Comparison of ENCODE assay signal across 18 cellular contexts in the genomic region with DNA sequence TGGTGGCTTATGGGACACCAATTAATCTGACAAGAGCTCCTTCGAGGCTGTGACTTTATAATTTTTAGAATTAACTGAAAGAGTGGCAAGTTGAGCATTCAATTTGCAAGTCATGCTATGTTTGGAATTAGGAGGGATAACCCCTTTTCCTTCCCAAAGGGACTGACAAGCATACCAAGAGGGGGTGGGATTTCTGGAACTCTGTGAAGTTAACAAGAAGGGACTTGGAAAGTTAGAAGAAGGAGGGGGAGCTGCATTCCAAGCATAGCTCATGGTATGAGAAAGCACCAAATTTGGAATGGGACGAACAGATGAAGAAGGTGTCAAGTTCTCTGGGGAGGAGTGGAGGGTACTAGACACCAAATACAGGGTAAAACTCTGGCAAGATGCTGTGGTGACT. TPM values are rescaled to one million over a fixed set of nuclear protein-coding genes. Genes with fewer than 3 reads are reported as not detected.
DNase-seq lines count a peak whose midpoint lies in the region; ATAC-seq and TF ChIP-seq lines count a peak whose summit lies in the region.
"Had no signal": no experiment of that assay in that cellular context is flagged by ENCODE, and none has a peak within 500 bp of the region (broad histone marks: within the 10 kb centered on the region; RNA-seq: fewer than 3 reads in every experiment).

No MANE protein-coding gene starts in this region.

- H3K4me3 Mint-ChIP-seq in activated naive CD8-positive, alpha-beta T cell treated with anti-CD3 and anti-CD28 coated beads for 36 hours = no peak overlapping the region
- H3K4me3 Mint-ChIP-seq: activated naive CD8-positive, alpha-beta T cell treated with anti-CD3 and anti-CD28 coated beads, Interleukin-2, amount 10 ng/mL, durations not matched to agents 7 days and 5 days had no signal

- no peak overlapping the region for H3K9ac ChIP-seq in HUES6 (ENCODE audit: low read length)
- H3K9ac ChIP-seq: BLaER1 treated with 17β-estradiol and CSF1 and Interleukin-3, amounts not matched to agents 10 nM and 100 nM had no signal

- H3K27ac ChIP-seq in AG04450 (ENCODE audit: low read depth, low read length) (no peak overlapping the region), HUES6 (ENCODE audit: low read depth, low read length) (peak overlapping the region; percentile 17; the same call in 1 of the 2 replicates)
- H3K27ac ChIP-seq: BLaER1 treated with 17β-estradiol and CSF1 and Interleukin-3, amounts not matched to agents 10 nM and 100 nM; spleen; upper lobe of right lung had no signal

- CTCF ChIA-PET in AG04450 (lab: Charles Lee) = interaction anchor here (0.6 to 1.8 kb wide), 5 partner anchors 8 to 318 kb away, joined by 3 to 5 read pairs (median 3); partner anchors contain the start of gene PALM2AKAP2

- DNase-seq in AG04450 (ENCODE audit: low read depth, low spot score) (peak; percentile 67), cardiac fibroblast (ENCODE audit: low read depth in 2 of 2) (peak; percentile 55 to 73), kidney glomerular epithelial cell (lab: John Stamatoyannopoulos, UW) (peak; percentile 28), SHP77 treated with DMSO at 0.1 percent for 48 hours (lab: John Stamatoyannopoulos, UW) (no peak)
- no peak for DNase-seq in activated CD8-positive, alpha-beta memory T cell treated with anti-CD3 and anti-CD28 coated beads, Interleukin-2, amount 50 U/mL, for 48 hours
- DNase-seq in activated naive CD8-positive, alpha-beta T cell treated with anti-CD3 and anti-CD28 coated beads for 36 hours = no peak
- DNase-seq: activated naive CD8-positive, alpha-beta T cell treated with anti-CD3 and anti-CD28 coated beads, Interleukin-2, amount 10 ng/mL, durations not matched to agents 7 days and 5 days; GF-D8; hippocampal formation; NCI-H187; NK-92 treated with Interleukin-12 subunit alpha and Interleukin-12 subunit beta, amount 100 ng/mL, for 24 hours; spleen; T-helper 2 cell; upper lobe of right lung had no signal

- no peaks in the 10 kb centered on the region for H3K36me3 ChIP-seq in HUES6 (ENCODE audit: control insufficient read depth, insufficient read depth, low read length)
- H3K36me3 ChIP-seq: BLaER1 treated with 17β-estradiol and CSF1 and Interleukin-3, amounts not matched to agents 10 nM and 100 nM; spleen; upper lobe of right lung had no signal

- POLR2A ChIA-PET in AG04450 (lab: Yijun Ruan, JAX) = no interaction called here

- H3K27me3 ChIP-seq in AG04450 (ENCODE audit: control insufficient read depth, insufficient read depth, low read length) (no peaks in the 10 kb centered on the region), HUES6 (ENCODE audit: control insufficient read depth, insufficient read depth, low read length) (no peaks in the 10 kb centered on the region)
- H3K27me3 ChIP-seq: BLaER1 treated with 17β-estradiol and CSF1 and Interleukin-3, amounts not matched to agents 10 nM and 100 nM; upper lobe of right lung had no signal

- peaks cover 3% of the 10 kb centered on the region for H3K9me3 Mint-ChIP-seq in activated naive CD8-positive, alpha-beta T cell treated with anti-CD3 and anti-CD28 coated beads for 36 hours
- H3K9me3 Mint-ChIP-seq: activated naive CD8-positive, alpha-beta T cell treated with anti-CD3 and anti-CD28 coated beads, Interleukin-2, amount 10 ng/mL, durations not matched to agents 7 days and 5 days had no signal

- TF ChIP-seq CTCF in AG04450 (IDR thresholded peaks at IDR 0.05; ENCODE audit: low read depth, low read length) (no peak), cardiac fibroblast (IDR thresholded peaks at IDR 0.05; ENCODE audit: low read depth, low read length) (no peak)

- no peaks in the 10 kb centered on the region for H3K36me3 Mint-ChIP-seq in activated naive CD8-positive, alpha-beta T cell treated with anti-CD3 and anti-CD28 coated beads for 36 hours
- H3K36me3 Mint-ChIP-seq: activated naive CD8-positive, alpha-beta T cell treated with anti-CD3 and anti-CD28 coated beads, Interleukin-2, amount 10 ng/mL, durations not matched to agents 7 days and 5 days had no signal

- H3K4me1 Mint-ChIP-seq in activated naive CD8-positive, alpha-beta T cell treated with anti-CD3 and anti-CD28 coated beads for 36 hours = no peaks in the 10 kb centered on the region
- H3K4me1 Mint-ChIP-seq: activated naive CD8-positive, alpha-beta T cell treated with anti-CD3 and anti-CD28 coated beads, Interleukin-2, amount 10 ng/mL, durations not matched to agents 7 days and 5 days had no signal

- H3K27ac Mint-ChIP-seq in activated naive CD8-positive, alpha-beta T cell treated with anti-CD3 and anti-CD28 coated beads for 36 hours = no peak overlapping the region
- H3K27ac Mint-ChIP-seq: activated naive CD8-positive, alpha-beta T cell treated with anti-CD3 and anti-CD28 coated beads, Interleukin-2, amount 10 ng/mL, durations not matched to agents 7 days and 5 days had no signal

- no peak overlapping the region for H3K4me3 ChIP-seq in AG04450 (ENCODE audit: low read depth, low read length)
- H3K4me3 ChIP-seq in HUES6 (ENCODE audit: low read depth, low read length) = no peak overlapping the region
- H3K4me3 ChIP-seq in cardiac fibroblast (replicated peaks in 1 of 2; ENCODE audit: low read depth in 2 of 2, low read length in 2 of 2) = no peak overlapping the region
- H3K4me3 ChIP-seq: BLaER1 treated with 17β-estradiol and CSF1 and Interleukin-3, amounts not matched to agents 10 nM and 100 nM; spleen; upper lobe of right lung had no signal

- peaks cover 26% of the 10 kb centered on the region for H3K27me3 Mint-ChIP-seq in activated naive CD8-positive, alpha-beta T cell treated with anti-CD3 and anti-CD28 coated beads for 36 hours

- peaks cover 50% of the 10 kb centered on the region for H3K4me1 ChIP-seq in HUES6 (ENCODE audit: control insufficient read depth, insufficient read depth, low read length)
- H3K4me1 ChIP-seq: spleen had no signal

- no peak for ATAC-seq in HG03432 (IDR thresholded peaks at IDR 0.05; ENCODE audit: unreplicated experiment)
- ATAC-seq: upper lobe of right lung had no signal

- H3K9me3 ChIP-seq in AG04450 (ENCODE audit: control insufficient read depth, insufficient read depth, low read length) (no peaks in the 10 kb centered on the region), HUES6 (ENCODE audit: control insufficient read depth, insufficient read depth, low read depth, low read length) (no peaks in the 10 kb centered on the region)
- H3K9me3 ChIP-seq: BLaER1 treated with 17β-estradiol and CSF1 and Interleukin-3, amounts not matched to agents 10 nM and 100 nM; spleen; upper lobe of right lung had no signal

RNA-seq across cellular contexts. Expression of gene PALM2AKAP2, which starts 8.9 kb away (rescaled TPM):
- polyA plus RNA-seq in AG04450 (2011; rRNA removed) = 4.6 and 5.0 TPM in 2 replicates
- 4.7 and 10.5 TPM in 2 replicates for polyA minus RNA-seq in AG04450 (2011; rRNA and poly(A)+ RNA removed)
- not detected for total RNA-seq in activated naive CD8-positive, alpha-beta T cell treated with anti-CD3 and anti-CD28 coated beads for 36 hours
- total RNA-seq: activated CD8-positive, alpha-beta memory T cell treated with anti-CD3 and anti-CD28 coated beads for 36 hours; activated naive CD8-positive, alpha-beta T cell treated with anti-CD3 and anti-CD28 coated beads, Interleukin-2, amount 10 ng/mL, durations not matched to agents 7 days and 5 days had no signal

Comparison
In these comparisons a context has a peak if more than half of its experiments do, and no peak if none do; other contexts are left out.
1. DNase-seq: peak in AG04450 (single experiment), cardiac fibroblast (2 of 2) and kidney glomerular epithelial cell (single experiment); none in activated CD8-positive, alpha-beta memory T cell treated with anti-CD3 and anti-CD28 coated beads, Interleukin-2, amount 50 U/mL, for 48 hours (single experiment), SHP77 treated with DMSO at 0.1 percent for 48 hours (single experiment) and activated naive CD8-positive, alpha-beta T cell treated with anti-CD3 and anti-CD28 coated beads for 36 hours (single experiment).